In the genomic region with DNA sequence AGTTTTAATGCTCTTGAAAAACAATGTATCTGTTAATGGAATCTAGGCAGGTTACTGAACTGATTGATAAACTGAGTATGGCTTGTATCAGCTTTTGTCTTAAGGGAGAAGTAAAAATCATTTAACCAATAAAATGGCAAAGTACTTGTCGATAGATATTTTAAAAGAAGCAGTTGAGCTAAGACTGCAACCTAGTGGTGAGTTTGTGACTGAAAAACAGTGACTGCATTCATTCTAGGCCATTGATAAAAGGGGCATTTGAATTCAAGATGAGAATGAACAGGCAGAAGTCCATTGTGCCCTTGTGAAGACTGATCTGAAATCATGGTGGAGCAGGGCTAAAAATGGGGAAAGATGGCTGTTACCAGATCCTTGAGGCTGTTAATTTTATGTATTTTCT, we compare ENCODE assay signal across 1 cellular context.
TF ChIP-seq lines count a peak whose summit lies in the region.

No MANE protein-coding gene starts in this region.

TF ChIP-seq in Ishikawa, 13 proteins besides CTCF, POLR2A, EP300 and RAD21 (continued from another document):
- no peak for TF ChIP-seq REST (IDR thresholded peaks at IDR 0.05; ENCODE audit: low read depth)
TF ChIP-seq in Ishikawa: peak in this region for 0.
